ENCODE assay signal across 29 cellular contexts in the genomic region with DNA sequence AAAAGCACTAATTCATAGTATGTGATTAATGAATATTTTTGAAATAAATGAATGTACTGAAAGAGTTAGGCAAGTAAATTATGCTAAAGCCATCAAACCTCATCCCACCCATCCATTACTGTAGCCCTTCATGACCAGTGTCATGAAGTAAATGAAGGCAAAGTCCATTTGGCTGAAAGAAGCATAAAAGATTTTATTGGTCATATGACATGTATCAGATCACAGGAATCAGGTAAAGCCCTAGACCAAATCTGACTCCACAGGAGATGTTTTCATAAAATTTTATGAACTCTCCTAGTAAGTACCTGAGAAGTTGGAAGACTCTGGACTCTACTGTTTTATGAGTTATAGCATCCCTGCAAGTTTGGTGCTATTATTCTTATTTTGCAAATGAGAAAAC.
"Had no signal": no experiment of that assay in that cellular context is flagged by ENCODE, and none has a peak within 500 bp of the region (broad histone marks: within the 10 kb centered on the region; RNA-seq: fewer than 3 reads in every experiment).

No MANE protein-coding gene starts in this region.

- H3K9me3 ChIP-seq: SJCRH30 had no signal

- H3K4me2 ChIP-seq: KMS-11, PC-9 had no signal

- H3K4me1 ChIP-seq: SJCRH30 had no signal

- DNase-seq: Karpas-422, MM.1S, NCI-H1092, NCI-H1105, NCI-H1417 treated with DMSO at 0.1 percent for 48 hours, NCI-H1436 treated with DMSO at 0.1 percent for 48 hours, NCI-H1694 treated with DMSO at 0.1 percent for 48 hours, NCI-H187 treated with DMSO at 0.1 percent for 48 hours, NCI-H2029, NCI-H2081, NCI-H2171 treated with DMSO at 0.1 percent for 48 hours, NCI-H2227 treated with DMSO at 0.1 percent for 48 hours, NCI-H345, NCI-H446, NCI-H510A treated with DMSO at 0.1 percent for 48 hours, NCI-H524 treated with DMSO at 0.1 percent for 48 hours, NCI-H526 treated with DMSO at 0.1 percent for 48 hours, NCI-H774, PC-9, SHP77, SIG-M5, SJCRH30 had no signal

- H3K4me3 ChIP-seq: PC-9, SJCRH30, SK-N-MC had no signal

- H3K27me3 ChIP-seq: SJCRH30 had no signal

- H3K27ac ChIP-seq: KMS-11, PC-9, RWPE1, SJCRH30, SK-N-MC had no signal

- H3K9ac ChIP-seq: KMS-11 had no signal

- ATAC-seq: Panc1, Right ventricle myocardium inferior, SK-N-SH treated with all-trans-retinoic acid at 6 μM for 48 hours had no signal

- FAIRE-seq: RCC 7860 had no signal

- H3K36me3 ChIP-seq: SJCRH30 had no signal

- H2AFZ ChIP-seq: PC-9 had no signal
